In genomic region chr6:42383421-42384208, GRCh38 we compare ENCODE assay signal across 22 cellular contexts.
A peak's percentile ranks its signal among the peaks of the same experiment; 100 is the strongest.
DNase-seq lines count a peak whose midpoint lies in the region; ATAC-seq and TF ChIP-seq lines count a peak whose summit lies in the region.
"Had no signal": no experiment of that assay in that cellular context is flagged by ENCODE, and none has a peak within 500 bp of the region (broad histone marks: within the 10 kb centered on the region; RNA-seq: fewer than 3 reads in every experiment).

No MANE protein-coding gene starts in this region.

- peak overlapping the region; percentile 53 for H3K4me3 Mint-ChIP-seq in activated T-cell treated with anti-CD3 and anti-CD28 coated beads, Interleukin-2, amount 50 U/mL, for 4 hours
- peak overlapping the region; percentile 63 for H3K4me3 Mint-ChIP-seq in stimulated activated effector memory CD8-positive, alpha-beta T cell treated with anti-CD3 and anti-CD28 coated beads, Interleukin-12 subunit alpha, Interleukin-12 subunit beta, amount 100 ng/mL, for 72 hours

- TF ChIP-seq CTCF in gastrocnemius medialis (IDR thresholded peaks at IDR 0.05 in 4 of 5, conservative IDR thresholded peaks at IDR 0.05 in 1 of 5): no peak

- H3K9me3 ChIP-seq in gastrocnemius medialis: no peaks in the 10 kb centered on the region
- H3K9me3 ChIP-seq: ascending aorta, esophagus muscularis mucosa, gastroesophageal sphincter, lower lobe of right lung, MG63, neutrophil, suprapubic skin, vagina had no signal

- ATAC-seq in GM18502 (IDR thresholded peaks at IDR 0.05; ENCODE audit: poor library complexity, unreplicated experiment) (peak; percentile 49), gastrocnemius medialis (no peak)
- ATAC-seq in activated T-cell treated with anti-CD3 and anti-CD28 coated beads, Interleukin-2, amount 50 U/mL, for 4 hours: peak; percentile 75
- peak; percentile 94 for ATAC-seq in stimulated activated effector memory CD8-positive, alpha-beta T cell treated with anti-CD3 and anti-CD28 coated beads, Interleukin-12 subunit alpha, Interleukin-12 subunit beta, amount 100 ng/mL, for 72 hours
- ATAC-seq: gastroesophageal sphincter, lower lobe of right lung had no signal

- H3K27me3 Mint-ChIP-seq in activated T-cell treated with anti-CD3 and anti-CD28 coated beads, Interleukin-2, amount 50 U/mL, for 4 hours (ENCODE audit: low read depth): no peaks in the 10 kb centered on the region

- no peak overlapping the region for H3K27ac ChIP-seq in gastrocnemius medialis
- H3K27ac ChIP-seq: ascending aorta, esophagus muscularis mucosa, gastroesophageal sphincter, lower lobe of right lung, neutrophil, suprapubic skin, vagina had no signal

- H3K36me3 ChIP-seq in gastrocnemius medialis: no peaks in the 10 kb centered on the region
- H3K36me3 ChIP-seq: ascending aorta, esophagus muscularis mucosa, gastroesophageal sphincter, lower lobe of right lung, MG63, neutrophil, suprapubic skin, vagina had no signal

- H3K9me3 Mint-ChIP-seq in activated T-cell treated with anti-CD3 and anti-CD28 coated beads, Interleukin-2, amount 50 U/mL, for 4 hours: no peaks in the 10 kb centered on the region
- H3K9me3 Mint-ChIP-seq in stimulated activated effector memory CD8-positive, alpha-beta T cell treated with anti-CD3 and anti-CD28 coated beads, Interleukin-12 subunit alpha, Interleukin-12 subunit beta, amount 100 ng/mL, for 72 hours: no peaks in the 10 kb centered on the region

- in situ Hi-C loops in gastrocnemius medialis (cut with MboI; ENCODE audit: low sequenced_read_pairs in 4 of 4): no loop called here

- no peak for TF ChIP-seq POLR2A in gastrocnemius medialis (IDR thresholded peaks at IDR 0.05)

- H3K27me3 ChIP-seq in gastrocnemius medialis: no peaks in the 10 kb centered on the region
- H3K27me3 ChIP-seq: ascending aorta, esophagus muscularis mucosa, gastroesophageal sphincter, MG63, neutrophil, suprapubic skin, vagina had no signal

- intact Hi-C loops in gastrocnemius medialis (cut with DNase I; ENCODE audit: low total_unique reads): no loop called here

- peaks cover 74% of the 10 kb centered on the region for H3K4me1 Mint-ChIP-seq in activated T-cell treated with anti-CD3 and anti-CD28 coated beads, Interleukin-2, amount 50 U/mL, for 4 hours (ENCODE audit: low read depth)
- H3K4me1 Mint-ChIP-seq in stimulated activated effector memory CD8-positive, alpha-beta T cell treated with anti-CD3 and anti-CD28 coated beads, Interleukin-12 subunit alpha, Interleukin-12 subunit beta, amount 100 ng/mL, for 72 hours: peaks cover 87% of the 10 kb centered on the region

- no peak overlapping the region for H3K4me3 ChIP-seq in gastrocnemius medialis
- H3K4me3 ChIP-seq: ascending aorta, esophagus muscularis mucosa, gastroesophageal sphincter, lower lobe of right lung, MG63, suprapubic skin, vagina had no signal

- no peaks in the 10 kb centered on the region for H3K4me1 ChIP-seq in gastrocnemius medialis
- H3K4me1 ChIP-seq: ascending aorta, gastroesophageal sphincter had no signal

- peaks cover 3% of the 10 kb centered on the region for H3K36me3 Mint-ChIP-seq in activated T-cell treated with anti-CD3 and anti-CD28 coated beads, Interleukin-2, amount 50 U/mL, for 4 hours (ENCODE audit: insufficient read depth)
- H3K36me3 Mint-ChIP-seq in stimulated activated effector memory CD8-positive, alpha-beta T cell treated with anti-CD3 and anti-CD28 coated beads, Interleukin-12 subunit alpha, Interleukin-12 subunit beta, amount 100 ng/mL, for 72 hours: peaks cover 14% of the 10 kb centered on the region

- DNase-seq in activated naive CD4-positive, alpha-beta T cell treated with Interleukin-2 at 50 U/mL for 16 hours: peak; percentile 32
- no peak for DNase-seq in activated naive CD4-positive, alpha-beta T cell treated with anti-CD3 and anti-CD28 coated beads, Interleukin-2, amount 50 U/mL, for 16 hours
- no peak for DNase-seq in activated T-cell treated with anti-CD3 and anti-CD28 coated beads, Interleukin-2, amount 50 U/mL, for 4 hours
- DNase-seq in stimulated activated effector memory CD8-positive, alpha-beta T cell treated with anti-CD3 and anti-CD28 coated beads, Interleukin-12 subunit alpha, Interleukin-12 subunit beta, amount 100 ng/mL, for 72 hours (ENCODE audit: low spot score in 2 of 2): peak in 1 of 2 donors; percentile 73
- DNase-seq in OCI-M1 (lab: John Stamatoyannopoulos, UW) (no peak), gastrocnemius medialis (no peak), MV-4-11 (lab: John Stamatoyannopoulos, UW) (no peak)
- DNase-seq: activated gamma-delta T cell; C1 segment of cervical spinal cord; effector CD8-positive, alpha-beta T cell; lower lobe of right lung; MG63; NCI-H1436; NCI-H526; stimulated activated CD4-positive, alpha-beta T cell treated with anti-CD3 and anti-CD28 coated beads, Interleukin-2, amount 100 ng/mL, for 48 hours had no signal

- H3K27ac Mint-ChIP-seq in stimulated activated effector memory CD8-positive, alpha-beta T cell treated with anti-CD3 and anti-CD28 coated beads, Interleukin-12 subunit alpha, Interleukin-12 subunit beta, amount 100 ng/mL, for 72 hours: peak overlapping the region; percentile 91

Comparison
In these comparisons a context has a peak if more than half of its experiments do, and no peak if none do; other contexts are left out.
1. ATAC-seq: peak in GM18502 (single experiment), activated T-cell treated with anti-CD3 and anti-CD28 coated beads, Interleukin-2, amount 50 U/mL, for 4 hours (2 of 2) and stimulated activated effector memory CD8-positive, alpha-beta T cell treated with anti-CD3 and anti-CD28 coated beads, Interleukin-12 subunit alpha, Interleukin-12 subunit beta, amount 100 ng/mL, for 72 hours (single experiment); none in gastrocnemius medialis (0 of 2).